8 cellular contexts compared by ENCODE assay signal in genomic region chr1:180632326-180633088, GRCh38. TPM values are rescaled to one million over a fixed set of nuclear protein-coding genes. Genes with fewer than 3 reads are reported as not detected.
DNase-seq lines count a peak whose midpoint lies in the region; ATAC-seq lines count a peak whose summit lies in the region.

No MANE protein-coding gene starts in this region.

- no peaks in the 10 kb centered on the region for H3K36me3 ChIP-seq in rectal smooth muscle tissue (ENCODE audit: control insufficient read depth, insufficient read depth, low read length)

- H3K4me1 Mint-ChIP-seq in activated naive CD8-positive, alpha-beta T cell treated with anti-CD3 and anti-CD28 coated beads, Interleukin-2, amount 50 U/mL, for 24 hours: peaks cover 11% of the 10 kb centered on the region

- H3K4me3 Mint-ChIP-seq in activated naive CD8-positive, alpha-beta T cell treated with anti-CD3 and anti-CD28 coated beads, Interleukin-2, amount 50 U/mL, for 24 hours: no peak overlapping the region

- H3K36me3 Mint-ChIP-seq in activated naive CD8-positive, alpha-beta T cell treated with anti-CD3 and anti-CD28 coated beads, Interleukin-2, amount 50 U/mL, for 24 hours (ENCODE audit: low read depth): no peaks in the 10 kb centered on the region

- peak; percentile 53 for ATAC-seq in GM19455 (IDR thresholded peaks at IDR 0.05; ENCODE audit: unreplicated experiment)
- ATAC-seq in HG03558 (IDR thresholded peaks at IDR 0.05; ENCODE audit: extremely low read depth, unreplicated experiment): peak; percentile 12
- ATAC-seq in activated naive CD8-positive, alpha-beta T cell treated with anti-CD3 and anti-CD28 coated beads, Interleukin-2, amount 50 U/mL, for 24 hours: peak; percentile 33
- ATAC-seq in left ventricle myocardium superior: peak; percentile 62

- no peaks in the 10 kb centered on the region for H3K9me3 Mint-ChIP-seq in activated naive CD8-positive, alpha-beta T cell treated with anti-CD3 and anti-CD28 coated beads, Interleukin-2, amount 50 U/mL, for 24 hours

- intact Hi-C loops in left ventricle myocardium superior (cut with micrococcal nuclease): loop anchor here (10.0 kb wide), 2 partner anchors 98 to 222 kb away; no protein-coding TSS in a partner anchor

- peak overlapping the region; percentile 84 for H3K27ac ChIP-seq in rectal smooth muscle tissue (ENCODE audit: low read depth, low read length)

- H3K9ac ChIP-seq in rectal smooth muscle tissue (ENCODE audit: low read length): peak overlapping the region; percentile 54

- H3K27ac Mint-ChIP-seq in activated naive CD8-positive, alpha-beta T cell treated with anti-CD3 and anti-CD28 coated beads, Interleukin-2, amount 50 U/mL, for 24 hours: peak overlapping the region; percentile 86

- H3K4me3 ChIP-seq in rectal smooth muscle tissue (ENCODE audit: low read length): peak overlapping the region; percentile 98

- DNase-seq in D341Med (ENCODE audit: low spot score): peak; percentile 86
- DNase-seq in SHP77 treated with DMSO at 0.1 percent for 48 hours (lab: John Stamatoyannopoulos, UW): peak; percentile 42
- DNase-seq in activated naive CD8-positive, alpha-beta T cell treated with anti-CD3 and anti-CD28 coated beads, Interleukin-2, amount 50 U/mL, for 24 hours: peak; percentile 71
- peak; percentile 80 for DNase-seq in left ventricle myocardium superior
- DNase-seq in KG1 (lab: John Stamatoyannopoulos, UW): no peak

- H3K27me3 ChIP-seq in rectal smooth muscle tissue (ENCODE audit: control insufficient read depth, insufficient read depth, low read length): no peaks in the 10 kb centered on the region

- no peaks in the 10 kb centered on the region for H3K27me3 Mint-ChIP-seq in activated naive CD8-positive, alpha-beta T cell treated with anti-CD3 and anti-CD28 coated beads, Interleukin-2, amount 50 U/mL, for 24 hours

- no peaks in the 10 kb centered on the region for H3K4me1 ChIP-seq in rectal smooth muscle tissue (ENCODE audit: control insufficient read depth, insufficient read depth, low read length)

RNA-seq across cellular contexts. Expression of gene XPR1, which starts 0.7 kb away (rescaled TPM):
- total RNA-seq in left ventricle myocardium superior: 43.8 TPM

Comparison
In these comparisons a context has a peak if more than half of its experiments do, and no peak if none do; other contexts are left out.
1. ATAC-seq: peak in every context shown above with its lines; median percentile 62 in left ventricle myocardium superior; 53 in GM19455; 33 in activated naive CD8-positive, alpha-beta T cell treated with anti-CD3 and anti-CD28 coated beads, Interleukin-2, amount 50 U/mL, for 24 hours; 12 in HG03558.